Comparison of ENCODE assay signal across 13 cellular contexts in genomic region chrX:4240541-4241194, GRCh38.
DNase-seq lines count a peak whose midpoint lies in the region; ATAC-seq and TF ChIP-seq lines count a peak whose summit lies in the region.
"Had no signal": no experiment of that assay in that cellular context is flagged by ENCODE, and none has a peak within 500 bp of the region (broad histone marks: within the 10 kb centered on the region; RNA-seq: fewer than 3 reads in every experiment).

No MANE protein-coding gene starts in this region.

- no peaks in the 10 kb centered on the region for H3K9me3 ChIP-seq in neural progenitor cell (ENCODE audit: low read depth)
- H3K9me3 ChIP-seq: body of pancreas, thoracic aorta had no signal

- H3K9me3 Mint-ChIP-seq in activated T-cell treated with anti-CD3 and anti-CD28 coated beads, Interleukin-2, amount 50 U/mL, for 4 hours: peaks cover 3% of the 10 kb centered on the region
- peaks cover 15% of the 10 kb centered on the region for H3K9me3 Mint-ChIP-seq in activated T-cell treated with anti-CD3 and anti-CD28 coated beads, Interleukin-2, amount 50 U/mL, for 24 hours
- peaks cover 2% of the 10 kb centered on the region for H3K9me3 Mint-ChIP-seq in neural progenitor cell

- H3K27ac ChIP-seq in neural progenitor cell: no peak overlapping the region
- H3K27ac ChIP-seq: body of pancreas, SK-N-MC, thoracic aorta had no signal

- in situ Hi-C loops in SK-MEL-5 (cut with HindIII; ENCODE audit: low pct_unique_long_range_greater_than_20kb, low sequenced_read_pairs): no loop called here

- H3K9ac ChIP-seq in neural progenitor cell: no peak overlapping the region

- no peak overlapping the region for H3K4me3 Mint-ChIP-seq in activated T-cell treated with anti-CD3 and anti-CD28 coated beads, Interleukin-2, amount 50 U/mL, for 4 hours
- H3K4me3 Mint-ChIP-seq in activated T-cell treated with anti-CD3 and anti-CD28 coated beads, Interleukin-2, amount 50 U/mL, for 24 hours: no peak overlapping the region
- H3K4me3 Mint-ChIP-seq in neural progenitor cell: no peak overlapping the region

- TF ChIP-seq CTCF in neural progenitor cell (IDR thresholded peaks at IDR 0.05): no peak

- H3K27me3 ChIP-seq in neural progenitor cell: no peaks in the 10 kb centered on the region
- H3K27me3 ChIP-seq: body of pancreas had no signal

- H2AFZ ChIP-seq in neural progenitor cell (replicated peaks): peak overlapping the region; percentile 42

- no peak for DNase-seq in activated T-cell treated with anti-CD3 and anti-CD28 coated beads, Interleukin-2, amount 50 U/mL, for 4 hours
- no peak for DNase-seq in activated T-cell treated with anti-CD3 and anti-CD28 coated beads, Interleukin-2, amount 50 U/mL, for 24 hours
- DNase-seq in SK-MEL-5 (ENCODE audit: low read depth, low spot score): peak; percentile 0
- no peak for DNase-seq in neural progenitor cell (ENCODE audit: low spot score)
- DNase-seq in COLO668 (lab: John Stamatoyannopoulos, UW; ENCODE audit: unreplicated experiment): no peak
- no peak for DNase-seq in activated CD4-positive, alpha-beta T cell treated with anti-CD3 and anti-CD28 coated beads, Interleukin-2, amount 50 U/mL, for 1 hour
- DNase-seq: ACHN, body of pancreas, erythroblast had no signal

- H4K20me1 ChIP-seq in neural progenitor cell (ENCODE audit: low read depth): no peaks in the 10 kb centered on the region

- no peaks in the 10 kb centered on the region for H3K36me3 Mint-ChIP-seq in activated T-cell treated with anti-CD3 and anti-CD28 coated beads, Interleukin-2, amount 50 U/mL, for 4 hours (ENCODE audit: insufficient read depth)
- no peaks in the 10 kb centered on the region for H3K36me3 Mint-ChIP-seq in activated T-cell treated with anti-CD3 and anti-CD28 coated beads, Interleukin-2, amount 50 U/mL, for 24 hours (ENCODE audit: low read depth)
- no peaks in the 10 kb centered on the region for H3K36me3 Mint-ChIP-seq in neural progenitor cell

- no peaks in the 10 kb centered on the region for H3K79me2 ChIP-seq in neural progenitor cell (ENCODE audit: low read depth)

- no peak overlapping the region for H3K4me3 ChIP-seq in neural progenitor cell
- H3K4me3 ChIP-seq: body of pancreas, SK-N-MC, thoracic aorta had no signal

- no peak overlapping the region for H3K27ac Mint-ChIP-seq in activated T-cell treated with anti-CD3 and anti-CD28 coated beads, Interleukin-2, amount 50 U/mL, for 24 hours
- H3K27ac Mint-ChIP-seq in neural progenitor cell: no peak overlapping the region

- H3K4me1 ChIP-seq in neural progenitor cell: no peaks in the 10 kb centered on the region
- H3K4me1 ChIP-seq: body of pancreas had no signal

- H3K27me3 Mint-ChIP-seq in activated T-cell treated with anti-CD3 and anti-CD28 coated beads, Interleukin-2, amount 50 U/mL, for 4 hours (ENCODE audit: low read depth): no peaks in the 10 kb centered on the region
- no peaks in the 10 kb centered on the region for H3K27me3 Mint-ChIP-seq in activated T-cell treated with anti-CD3 and anti-CD28 coated beads, Interleukin-2, amount 50 U/mL, for 24 hours
- no peaks in the 10 kb centered on the region for H3K27me3 Mint-ChIP-seq in neural progenitor cell (ENCODE audit: insufficient read depth, low read depth)

- no peaks in the 10 kb centered on the region for H3F3A ChIP-seq in neural progenitor cell (ENCODE audit: low read depth)

- peaks cover 3% of the 10 kb centered on the region for H3K4me1 Mint-ChIP-seq in activated T-cell treated with anti-CD3 and anti-CD28 coated beads, Interleukin-2, amount 50 U/mL, for 4 hours (ENCODE audit: low read depth)
- H3K4me1 Mint-ChIP-seq in activated T-cell treated with anti-CD3 and anti-CD28 coated beads, Interleukin-2, amount 50 U/mL, for 24 hours (ENCODE audit: low read depth): no peaks in the 10 kb centered on the region
- H3K4me1 Mint-ChIP-seq in neural progenitor cell: no peaks in the 10 kb centered on the region

- H3K36me3 ChIP-seq in neural progenitor cell: no peaks in the 10 kb centered on the region
- H3K36me3 ChIP-seq: thoracic aorta had no signal

- H3K4me2 ChIP-seq in neural progenitor cell: no peak overlapping the region

- ATAC-seq in activated T-cell treated with anti-CD3 and anti-CD28 coated beads, Interleukin-2, amount 50 U/mL, for 4 hours: peak; percentile 65 to 70
- ATAC-seq in HG03432 (IDR thresholded peaks at IDR 0.05; ENCODE audit: unreplicated experiment) (peak; percentile 40), HG03571 (IDR thresholded peaks at IDR 0.05; ENCODE audit: unreplicated experiment) (no peak)
- ATAC-seq: body of pancreas had no signal
